In the genomic region with DNA sequence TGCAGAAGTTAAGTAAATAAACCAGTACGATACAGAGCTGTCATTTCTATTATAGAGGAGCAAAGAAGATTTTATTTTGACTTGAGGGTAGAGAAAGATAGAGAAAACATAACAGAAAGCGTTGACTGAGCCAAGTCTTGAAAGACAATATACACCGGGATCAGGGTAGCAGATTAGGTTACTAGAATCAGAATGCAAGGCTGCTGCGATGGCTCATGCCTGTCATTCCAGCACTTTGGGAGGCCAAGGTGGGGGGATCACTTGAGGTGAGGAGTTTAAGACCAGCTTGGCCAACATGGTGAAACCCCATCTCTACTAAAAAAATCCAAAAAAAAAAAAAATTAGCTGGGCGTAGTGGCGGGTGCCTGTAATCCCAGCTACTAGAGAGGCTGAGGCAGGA, we compare ENCODE assay signal across 19 cellular contexts.
"Had no signal": no experiment of that assay in that cellular context is flagged by ENCODE, and none has a peak within 500 bp of the region (broad histone marks: within the 10 kb centered on the region; RNA-seq: fewer than 3 reads in every experiment).

No MANE protein-coding gene starts in this region.

- ATAC-seq: foreskin keratinocyte; left lobe of liver; natural killer cell; right lobe of liver; stimulated activated effector memory CD8-positive, alpha-beta T cell treated with anti-CD3 and anti-CD28 coated beads, Interleukin-12 subunit alpha, Interleukin-12 subunit beta, amount 100 ng/mL, for 72 hours; stimulated activated naive CD8-positive, alpha-beta T cell treated with anti-CD3 and anti-CD28 coated beads, Interleukin-15, Interleukin-2, amounts not matched to agents 100 U/mL and 50 U/mL, for 24 hours had no signal

- H3K36me3 ChIP-seq: prostate gland, right lobe of liver, suprapubic skin, thyroid gland, upper lobe of left lung had no signal

- H3K9me3 ChIP-seq: prostate gland, right lobe of liver, suprapubic skin, thyroid gland, upper lobe of left lung, uterus had no signal

- DNase-seq: effector CD4-positive, alpha-beta T cell; endodermal cell; erythroblast; foreskin keratinocyte; kidney glomerular epithelial cell; mammary epithelial cell; natural killer cell; right lobe of liver; stimulated activated CD4-positive, alpha-beta T cell treated with anti-CD3 and anti-CD28 coated beads, Interleukin-4, amount 100 ng/mL, for 1 hour; stimulated activated CD8-positive, alpha-beta memory T cell treated with anti-CD3 and anti-CD28 coated beads, Interleukin-4, amount 100 ng/mL, for 48 hours; stimulated activated naive CD8-positive, alpha-beta T cell treated with anti-CD3 and anti-CD28 coated beads, Interleukin-15, Interleukin-2, amounts not matched to agents 100 U/mL and 50 U/mL, for 24 hours; thyroid gland; upper lobe of left lung; uterus had no signal

- H3K27me3 ChIP-seq: foreskin keratinocyte, right lobe of liver, suprapubic skin, thyroid gland, upper lobe of left lung, uterus had no signal

- H3K4me3 ChIP-seq: coronary artery, prostate gland, right lobe of liver, suprapubic skin, thyroid gland, upper lobe of left lung, uterus had no signal
